9 cellular contexts compared by ENCODE assay signal in the genomic region with DNA sequence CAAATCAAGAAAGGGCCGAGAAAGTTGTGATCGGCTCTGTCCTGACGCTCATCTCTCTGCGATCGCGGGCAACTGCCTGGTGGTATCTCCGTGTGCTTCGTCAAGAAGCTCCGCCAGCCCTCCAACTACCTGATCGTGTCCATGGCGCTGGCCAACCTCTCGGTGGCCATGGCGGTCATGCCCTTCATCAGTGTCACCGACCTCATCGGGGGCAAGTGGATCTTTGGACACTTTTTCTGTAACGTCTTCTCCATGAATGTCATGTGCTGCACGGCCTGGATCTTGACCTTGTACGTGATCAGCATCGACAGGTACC. TPM values are rescaled to one million over a fixed set of nuclear protein-coding genes. Genes with fewer than 3 reads are reported as not detected.
A peak's percentile ranks its signal among the peaks of the same experiment; 100 is the strongest.
DNase-seq lines count a peak whose midpoint lies in the region; ATAC-seq and TF ChIP-seq lines count a peak whose summit lies in the region.
"Had no signal": no experiment of that assay in that cellular context is flagged by ENCODE, and none has a peak within 500 bp of the region (broad histone marks: within the 10 kb centered on the region; RNA-seq: fewer than 3 reads in every experiment).

No MANE protein-coding gene starts in this region.

- POLR2A ChIA-PET in HEK293 (lab: Yijun Ruan, JAX): no interaction called here

- no peaks in the 10 kb centered on the region for H3K36me3 ChIP-seq in HEK293 (ENCODE audit: control insufficient read depth in 2 of 2, insufficient read depth in 1 of 2, low read length in 2 of 2)
- H3K36me3 ChIP-seq in smooth muscle cell (ENCODE audit: low read depth): no peaks in the 10 kb centered on the region

- H3K27me3 Mint-ChIP-seq in activated naive CD8-positive, alpha-beta T cell treated with anti-CD3 and anti-CD28 coated beads for 36 hours: peaks cover 17% of the 10 kb centered on the region
- H3K27me3 Mint-ChIP-seq in immature natural killer cell (ENCODE audit: low read depth in 3 of 3): peaks cover 2 to 12% (median 7%) of the 10 kb centered on the region in 3 donors

- no peak for TF ChIP-seq CTCF in HEK293 (tag by site-specific recombination; IDR thresholded peaks at IDR 0.05)
- no peak for TF ChIP-seq CTCF in smooth muscle cell (IDR thresholded peaks at IDR 0.05; ENCODE audit: borderline replicate concordance, insufficient read depth, poor library complexity, severe bottlenecking)

- peaks cover 24% of the 10 kb centered on the region for H3K4me1 Mint-ChIP-seq in activated naive CD8-positive, alpha-beta T cell treated with anti-CD3 and anti-CD28 coated beads for 36 hours
- peaks cover 26 to 27% of the 10 kb centered on the region in 2 donors for H3K4me1 Mint-ChIP-seq in immature natural killer cell

- peaks cover 16% of the 10 kb centered on the region for H4K20me1 ChIP-seq in smooth muscle cell (ENCODE audit: low read depth)

- CTCF ChIA-PET in HEK293 (lab: Yijun Ruan, JAX): interaction anchor here (1.0 kb wide), 1 partner anchor 11 kb away, joined by 3 read pairs; no protein-coding TSS in a partner anchor

- no peaks in the 10 kb centered on the region for H3F3A ChIP-seq in smooth muscle cell (ENCODE audit: low read depth)

- H3K79me2 ChIP-seq in smooth muscle cell (ENCODE audit: low read depth): peaks cover 26% of the 10 kb centered on the region

- H3K4me3 Mint-ChIP-seq in activated naive CD8-positive, alpha-beta T cell treated with anti-CD3 and anti-CD28 coated beads for 36 hours: peak overlapping the region; percentile 66
- peak overlapping the region; percentile 72 to 90 (median 87) for H3K4me3 Mint-ChIP-seq in immature natural killer cell

- no peak for DNase-seq in activated naive CD8-positive, alpha-beta T cell treated with anti-CD3 and anti-CD28 coated beads for 36 hours
- no peak for DNase-seq in immature natural killer cell
- no peak for DNase-seq in smooth muscle cell (lab: John Stamatoyannopoulos, UW; ENCODE audit: unreplicated experiment)
- no peak for DNase-seq in foreskin melanocyte
- no peak for DNase-seq in NCI-H1105 (lab: John Stamatoyannopoulos, UW)
- no peak for DNase-seq in putamen (ENCODE audit: low spot score)
- DNase-seq: NCI-H526 treated with DMSO at 0.1 percent for 48 hours had no signal

- no peaks in the 10 kb centered on the region for H3K27me3 ChIP-seq in smooth muscle cell (ENCODE audit: low read depth)

- no peak overlapping the region for H3K27ac Mint-ChIP-seq in activated naive CD8-positive, alpha-beta T cell treated with anti-CD3 and anti-CD28 coated beads for 36 hours
- H3K27ac Mint-ChIP-seq in immature natural killer cell: peak overlapping the region; percentile 8 to 81 (median 51)

- H3K9ac ChIP-seq in smooth muscle cell (ENCODE audit: low read depth): peak overlapping the region; percentile 82

- no peaks in the 10 kb centered on the region for H3K9me3 Mint-ChIP-seq in activated naive CD8-positive, alpha-beta T cell treated with anti-CD3 and anti-CD28 coated beads for 36 hours
- H3K9me3 Mint-ChIP-seq in immature natural killer cell: no peaks in the 10 kb centered on the region

- peak overlapping the region; percentile 74; the same call in 1 of the 2 replicates for H3K27ac ChIP-seq in HEK293 (ENCODE audit: extremely low read depth, low read depth, low read length)
- H3K27ac ChIP-seq in smooth muscle cell (ENCODE audit: low read depth): peak overlapping the region; percentile 71

- peaks cover 6% of the 10 kb centered on the region for H3K4me1 ChIP-seq in HEK293 (ENCODE audit: control insufficient read depth, insufficient read depth, low read length)
- peaks cover 13% of the 10 kb centered on the region for H3K4me1 ChIP-seq in smooth muscle cell (ENCODE audit: low read depth)

- H3K36me3 Mint-ChIP-seq in activated naive CD8-positive, alpha-beta T cell treated with anti-CD3 and anti-CD28 coated beads for 36 hours: no peaks in the 10 kb centered on the region
- H3K36me3 Mint-ChIP-seq in immature natural killer cell: no peaks in the 10 kb centered on the region

- ATAC-seq in HG02973 (IDR thresholded peaks at IDR 0.05; ENCODE audit: unreplicated experiment): no peak

- H3K4me2 ChIP-seq in smooth muscle cell: peak overlapping the region; percentile 89

- WGBS in smooth muscle cell (ENCODE audit: low lambda C conversion rate): 42% methylated on average over 19 of the region's 19 CpGs

- H2AFZ ChIP-seq in smooth muscle cell (ENCODE audit: low read depth): peak overlapping the region; percentile 91

- 0 out of 2 replicates have a peak overlapping the region, but pooled peaks have one; percentile 47 for H3K4me3 ChIP-seq in HEK293 (ENCODE audit: low read depth, low read length)
- peak overlapping the region; percentile 95 for H3K4me3 ChIP-seq in smooth muscle cell

- H3K9me3 ChIP-seq in HEK293 (ENCODE audit: control insufficient read depth, insufficient read depth, low read depth, low read length) (no peaks in the 10 kb centered on the region), smooth muscle cell (replicated peaks; ENCODE audit: low read depth) (no peaks in the 10 kb centered on the region)

TF ChIP-seq in HEK293, 187 proteins besides CTCF, POLR2A, EP300 and RAD21:
- TF ChIP-seq PRDM2 (tag by site-specific recombination; IDR thresholded peaks at IDR 0.05; ENCODE audit: borderline replicate concordance): 0 out of 2 replicates have a peak, but pooled peaks have one; percentile 27
- TF ChIP-seq SCRT1 (tag by site-specific recombination; IDR thresholded peaks at IDR 0.05; ENCODE audit: borderline replicate concordance): peak; percentile 36; the same call in 1 of the 2 replicates
- peak; percentile 55 for TF ChIP-seq SCRT2 (tag by site-specific recombination; IDR thresholded peaks at IDR 0.05)
- no peak for TF ChIP-seq ZNF157 (tag by site-specific recombination; IDR thresholded peaks at IDR 0.05)

RNA-seq across cellular contexts. Expression of gene HEBP1, which starts 1.6 kb away (rescaled TPM):
- total RNA-seq in activated naive CD8-positive, alpha-beta T cell treated with anti-CD3 and anti-CD28 coated beads for 36 hours: 10 to 100 TPM; 21.0 to 21.2 TPM
- polyA plus RNA-seq in immature natural killer cell (10 to 100 TPM; 21.8 to 24.6 (median 24.3) TPM), smooth muscle cell (55.8 and 57.9 TPM in 2 replicates)
- total RNA-seq in smooth muscle cell: 16.1 and 19.0 TPM in 2 replicates

RNA-seq across cellular contexts. Expression of gene FAM234B, which starts 42.5 kb away (rescaled TPM):
- 1 to 10 TPM; 6.9 to 8.4 TPM for total RNA-seq in activated naive CD8-positive, alpha-beta T cell treated with anti-CD3 and anti-CD28 coated beads for 36 hours
- polyA plus RNA-seq in immature natural killer cell: 1 to 10 TPM in 2 of 3 donors, under 1 TPM in 1; 0.14 to 1.5 (median 1.3) TPM
- total RNA-seq in smooth muscle cell: 3.0 and 5.2 TPM in 2 replicates
- polyA plus RNA-seq in smooth muscle cell: 0.78 and 1.6 TPM in 2 replicates

RNA-seq across cellular contexts. Expression of gene GPRC5D, which starts 49.7 kb away (rescaled TPM):
- total RNA-seq in activated naive CD8-positive, alpha-beta T cell treated with anti-CD3 and anti-CD28 coated beads for 36 hours: not detected
- under 1 TPM in 1 of 3 donors, not detected in 2; 0.52 TPM for polyA plus RNA-seq in immature natural killer cell
- not detected in 2 replicates for total RNA-seq in smooth muscle cell
- 0.82 TPM in 1 of 2 replicates, not detected in the other for polyA plus RNA-seq in smooth muscle cell
